13 cellular contexts compared by ENCODE assay signal in the genomic region with DNA sequence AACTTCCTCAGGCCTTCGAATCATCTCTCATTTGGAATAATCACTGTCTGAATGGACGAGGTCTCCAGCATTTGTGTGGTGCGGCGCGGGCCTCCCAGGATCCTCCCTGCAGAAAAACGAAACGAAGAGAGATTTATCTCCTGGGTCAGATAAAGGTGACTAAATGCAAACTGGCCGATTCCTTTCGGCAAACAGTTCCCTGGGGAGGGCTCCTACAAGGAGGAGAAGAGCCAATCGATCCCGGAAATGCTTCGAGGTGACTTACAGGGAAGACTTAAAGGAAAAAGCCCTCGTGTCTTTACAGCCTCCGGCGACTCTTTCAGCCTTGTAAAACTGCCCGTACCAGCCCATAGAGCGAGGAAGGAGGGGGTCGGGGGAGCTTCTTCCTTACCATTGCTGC.
"Had no signal": no experiment of that assay in that cellular context is flagged by ENCODE, and none has a peak within 500 bp of the region (broad histone marks: within the 10 kb centered on the region; RNA-seq: fewer than 3 reads in every experiment).

No MANE protein-coding gene starts in this region.

- H3K4me1 Mint-ChIP-seq: activated CD4-positive, alpha-beta memory T cell treated with anti-CD3 and anti-CD28 coated beads, Interleukin-2, amount 10 ng/mL, durations not matched to agents 7 days and 5 days had no signal

- H3K36me3 ChIP-seq: cardiac muscle cell, ovary had no signal

- ATAC-seq: gastrocnemius medialis; stimulated activated naive CD8-positive, alpha-beta T cell treated with anti-CD3 and anti-CD28 coated beads, Interleukin-15, amount 100 ng/mL, for 72 hours had no signal

- H3K4me3 Mint-ChIP-seq: activated CD4-positive, alpha-beta memory T cell treated with anti-CD3 and anti-CD28 coated beads, Interleukin-2, amount 10 ng/mL, durations not matched to agents 7 days and 5 days; activated T-helper 1 cell treated with anti-CD3 and anti-CD28 coated beads, Interleukin-12 subunit alpha, Interleukin-12 subunit beta, Interleukin-2, Interleukin-4 antibody, amounts not matched to agents 30 ng/mL and 10 ng/mL and 1 ng/mL, durations not matched to agents 14 hours and 24 hours and 36 hours; stimulated activated naive CD8-positive, alpha-beta T cell treated with anti-CD3 and anti-CD28 coated beads, Interleukin-15, amount 100 ng/mL, for 72 hours; T-helper 2 cell treated with Interferon-gamma antibody and Interleukin-4, amounts not matched to agents 5 μg/mL and 100 μg/mL, for 36 hours had no signal

- H3K27me3 ChIP-seq: cardiac muscle cell, gastrocnemius medialis, ovary had no signal

- H3K27ac ChIP-seq: cardiac muscle cell, gastrocnemius medialis, ovary, thoracic aorta had no signal

- DNase-seq: activated CD4-positive, alpha-beta memory T cell treated with anti-CD3 and anti-CD28 coated beads, Interleukin-2, amount 10 ng/mL, durations not matched to agents 7 days and 5 days; activated naive CD4-positive, alpha-beta T cell; effector CD4-positive, alpha-beta T cell; gastrocnemius medialis; ovary; stimulated activated CD4-positive, alpha-beta T cell treated with anti-CD3 and anti-CD28 coated beads, Interleukin-15, amount 100 ng/mL, for 24 hours; stimulated activated CD4-positive, alpha-beta T cell treated with anti-CD3 and anti-CD28 coated beads, Interleukin-4, amount 100 ng/mL, for 24 hours; stimulated activated naive CD8-positive, alpha-beta T cell treated with anti-CD3 and anti-CD28 coated beads, Interleukin-15, amount 100 ng/mL, for 72 hours had no signal

- H3K27ac Mint-ChIP-seq: activated CD4-positive, alpha-beta memory T cell treated with anti-CD3 and anti-CD28 coated beads, Interleukin-2, amount 10 ng/mL, durations not matched to agents 7 days and 5 days; activated T-helper 1 cell treated with anti-CD3 and anti-CD28 coated beads, Interleukin-12 subunit alpha, Interleukin-12 subunit beta, Interleukin-2, Interleukin-4 antibody, amounts not matched to agents 30 ng/mL and 10 ng/mL and 1 ng/mL, durations not matched to agents 14 hours and 24 hours and 36 hours; T-helper 2 cell treated with Interferon-gamma antibody and Interleukin-4, amounts not matched to agents 5 μg/mL and 100 μg/mL, for 36 hours had no signal

- H3K4me3 ChIP-seq: cardiac muscle cell, gastrocnemius medialis, lung, ovary, thoracic aorta had no signal

- H3K27me3 Mint-ChIP-seq: activated CD4-positive, alpha-beta memory T cell treated with anti-CD3 and anti-CD28 coated beads, Interleukin-2, amount 10 ng/mL, durations not matched to agents 7 days and 5 days; stimulated activated naive CD8-positive, alpha-beta T cell treated with anti-CD3 and anti-CD28 coated beads, Interleukin-15, amount 100 ng/mL, for 72 hours had no signal
